8 cellular contexts compared by ENCODE assay signal in genomic region chr12:111841236-111841749, GRCh38. TPM values are rescaled to one million over a fixed set of nuclear protein-coding genes. Genes with fewer than 3 reads are reported as not detected.
DNase-seq lines count a peak whose midpoint lies in the region; ATAC-seq and TF ChIP-seq lines count a peak whose summit lies in the region.

No MANE protein-coding gene starts in this region.

- H3K4me3 Mint-ChIP-seq in naive thymus-derived CD4-positive, alpha-beta T cell = peak overlapping the region; percentile 90 to 99 (median 98)

- POLR2A ChIA-PET in naive thymus-derived CD4-positive, alpha-beta T cell (lab: Charles Lee) = interaction anchor here (0.6 to 2.4 kb wide), 19 partner anchors 9 to 570 kb away, joined by 3 to 22 read pairs (median 4); partner anchors contain the start of genes ACAD10, BRAP, ERP29 and NAA25

- peaks cover 0 to 15% (median 4%) of the 10 kb centered on the region in 3 experiments for H3K36me3 ChIP-seq in naive thymus-derived CD4-positive, alpha-beta T cell (ENCODE audit: control insufficient read depth in 2 of 3, insufficient read depth in 3 of 3, low read length in 3 of 3)

- intact Hi-C loops in naive thymus-derived CD4-positive, alpha-beta T cell (cut with micrococcal nuclease) = loop anchor here (1.0 to 5.0 kb wide), 5 partner anchors 154 to 566 kb away; partner anchors contain the start of genes ACAD10 (in 1 of the 2), ATXN2 (in 1 of the 2), BRAP (in 1 of the 2) and ERP29 (in 1 of the 2)

- peaks cover 0 to 2% (median 0%) of the 10 kb centered on the region in 5 donors for H3K27me3 Mint-ChIP-seq in naive thymus-derived CD4-positive, alpha-beta T cell

- H3K4me3 ChIP-seq in AG10803 (ENCODE audit: low read length) (peak overlapping the region; percentile 72), coronary artery (peak overlapping the region; percentile 80)
- H3K4me3 ChIP-seq in naive thymus-derived CD4-positive, alpha-beta T cell (ENCODE audit: low read length) = peak overlapping the region; percentile 99

- peaks cover 0 to 8% (median 0%) of the 10 kb centered on the region in 11 donors for H3K9me3 Mint-ChIP-seq in naive thymus-derived CD4-positive, alpha-beta T cell

- no peaks in the 10 kb centered on the region for H3K9me3 ChIP-seq in naive thymus-derived CD4-positive, alpha-beta T cell (ENCODE audit: control insufficient read depth in 2 of 3, low read length in 3 of 3)

- ATAC-seq in GM19467 (IDR thresholded peaks at IDR 0.05; ENCODE audit: unreplicated experiment) (peak; percentile 2), HG03025 (IDR thresholded peaks at IDR 0.05; ENCODE audit: low FRiP score, unreplicated experiment) (no peak), GM19455 (IDR thresholded peaks at IDR 0.05; ENCODE audit: unreplicated experiment) (no peak)
- ATAC-seq in naive thymus-derived CD4-positive, alpha-beta T cell = no peak

- DNase-seq in AG10803 (ENCODE audit: low read depth) = no peak
- peak; percentile 64 for DNase-seq in NCI-H2227 treated with DMSO at 0.1 percent for 48 hours (lab: John Stamatoyannopoulos, UW)
- no peak for DNase-seq in coronary artery (ENCODE audit: low spot score)
- peak in 1 of 9 donors; percentile 9 for DNase-seq in naive thymus-derived CD4-positive, alpha-beta T cell
- no peak for DNase-seq in activated CD4-positive, alpha-beta T cell treated with anti-CD3 and anti-CD28 coated beads, Interleukin-2, amount 50 U/mL, for 48 hours

- peaks cover 40 to 81% (median 67%) of the 10 kb centered on the region in 7 donors for H3K4me1 Mint-ChIP-seq in naive thymus-derived CD4-positive, alpha-beta T cell

- peaks cover 3 to 43% (median 31%) of the 10 kb centered on the region in 5 donors for H3K36me3 Mint-ChIP-seq in naive thymus-derived CD4-positive, alpha-beta T cell

- peak overlapping the region; percentile 85 to 97 for H3K27ac ChIP-seq in coronary artery
- H3K27ac ChIP-seq in naive thymus-derived CD4-positive, alpha-beta T cell (ENCODE audit: low read depth, low read length) = peak overlapping the region; percentile 89

- H3K27ac Mint-ChIP-seq in naive thymus-derived CD4-positive, alpha-beta T cell = peak overlapping the region; percentile 91 to 100 (median 98)

- peaks cover 28 to 32% of the 10 kb centered on the region in 2 donors for H3K4me1 ChIP-seq in naive thymus-derived CD4-positive, alpha-beta T cell (ENCODE audit: control insufficient read depth in 2 of 2, insufficient read depth in 2 of 2, low read length in 2 of 2)

- CTCF ChIA-PET in naive thymus-derived CD4-positive, alpha-beta T cell (lab: Charles Lee) = interaction anchor here (0.7 to 1.1 kb wide), 3 partner anchors 15 to 54 kb away, joined by 3 read pairs; no protein-coding TSS in a partner anchor

- no peaks in the 10 kb centered on the region for H3K27me3 ChIP-seq in naive thymus-derived CD4-positive, alpha-beta T cell (ENCODE audit: control insufficient read depth in 2 of 2, insufficient read depth in 2 of 2, low read length in 2 of 2)

- no peak for TF ChIP-seq CTCF in AG10803 (conservative IDR thresholded peaks at IDR 0.05; ENCODE audit: low read length)
- no peak for TF ChIP-seq CTCF in coronary artery (IDR thresholded peaks at IDR 0.05)

RNA-seq across cellular contexts. Expression of gene MAPKAPK5, which starts 0.7 kb away (rescaled TPM):
- 10 to 100 TPM; 46.1 to 72.1 (median 60.0) TPM for total RNA-seq in naive thymus-derived CD4-positive, alpha-beta T cell
- polyA plus RNA-seq in naive thymus-derived CD4-positive, alpha-beta T cell = 10 to 100 TPM; 30.6 to 53.4 TPM
